Comparison of ENCODE assay signal across 15 cellular contexts in genomic region chr7:137981175-137981574, GRCh38. TPM values are rescaled to one million over a fixed set of nuclear protein-coding genes. Genes with fewer than 3 reads are reported as not detected.
DNase-seq lines count a peak whose midpoint lies in the region; ATAC-seq, FAIRE-seq and TF ChIP-seq lines count a peak whose summit lies in the region.
"Had no signal": no experiment of that assay in that cellular context is flagged by ENCODE, and none has a peak within 500 bp of the region (broad histone marks: within the 10 kb centered on the region; RNA-seq: fewer than 3 reads in every experiment).

No MANE protein-coding gene starts in this region.

- no peak overlapping the region for H3K4me2 ChIP-seq in GM23338

- DNase-seq in Caco-2 = no peak
- DNase-seq in colonic mucosa = no peak
- DNase-seq in sigmoid colon = no peak
- no peak for DNase-seq in GM19239 (ENCODE audit: insufficient read length, low spot score)
- DNase-seq in GM23338 (ENCODE audit: low spot score) = no peak
- DNase-seq in CD4-positive, alpha-beta memory T cell = no peak
- no peak for DNase-seq in NCI-H524 treated with DMSO at 0.1 percent for 48 hours (lab: John Stamatoyannopoulos, UW)
- DNase-seq: CD4-positive, alpha-beta T cell; foreskin keratinocyte; midbrain; NCI-H524; stimulated activated CD4-positive, alpha-beta T cell treated with anti-CD3 and anti-CD28 coated beads, Interleukin-4, amount 100 ng/mL, for 4 hours had no signal

- intact Hi-C loops in Caco-2 (cut with micrococcal nuclease; ENCODE audit: unreplicated experiment) = no loop called here
- intact Hi-C loops in colonic mucosa (cut with DNase I) = no loop called here
- intact Hi-C loops in sigmoid colon (cut with DNase I) = no loop called here
- intact Hi-C loops in CD4-positive, alpha-beta memory T cell (cut with micrococcal nuclease) = no loop called here

- no peaks in the 10 kb centered on the region for H3F3A ChIP-seq in GM23338 (replicated peaks; ENCODE audit: low read depth)

- H3K36me3 Mint-ChIP-seq in Caco-2 (ENCODE audit: insufficient read depth, unreplicated experiment) (peaks cover 42% of the 10 kb centered on the region), GM23338 (ENCODE audit: low read depth) (peaks cover 28% of the 10 kb centered on the region)
- peaks cover 35 to 62% of the 10 kb centered on the region in 2 donors for H3K36me3 Mint-ChIP-seq in CD4-positive, alpha-beta memory T cell

- no peak overlapping the region for H3K9ac ChIP-seq in colonic mucosa (ENCODE audit: low read depth in 2 of 2, low read length in 2 of 2)

- H3K27ac Mint-ChIP-seq in Caco-2 (ENCODE audit: unreplicated experiment) (peak overlapping the region; percentile 29), GM23338 (no peak overlapping the region)
- H3K27ac Mint-ChIP-seq in CD4-positive, alpha-beta memory T cell = peak overlapping the region in 3 of 7 donors; percentile 37 to 83 (median 77)
- H3K27ac Mint-ChIP-seq: CD4-positive, alpha-beta T cell had no signal

- H3K9me3 Mint-ChIP-seq in Caco-2 (ENCODE audit: unreplicated experiment) = no peaks in the 10 kb centered on the region
- peaks cover 4% of the 10 kb centered on the region; the same call in 2 of the 3 replicates for H3K9me3 Mint-ChIP-seq in GM23338
- H3K9me3 Mint-ChIP-seq in CD4-positive, alpha-beta memory T cell = peaks cover 3 to 20% (median 8%) of the 10 kb centered on the region in 8 donors

- H3K27ac ChIP-seq in colonic mucosa (peak overlapping the region; percentile 4), sigmoid colon (peak overlapping the region; percentile 53 to 99 (median 78)), GM23338 (ENCODE audit: low read depth) (no peak overlapping the region)
- H3K27ac ChIP-seq in CD4-positive, alpha-beta memory T cell (ENCODE audit: low read depth, low read length) = no peak overlapping the region
- H3K27ac ChIP-seq: foreskin keratinocyte had no signal

- no peaks in the 10 kb centered on the region for H3K9me2 ChIP-seq in GM23338 (ENCODE audit: insufficient read depth)

- no peak overlapping the region for H2AFZ ChIP-seq in GM23338

- H4K20me1 ChIP-seq in GM23338 (replicated peaks; ENCODE audit: insufficient read depth) = peaks cover 3% of the 10 kb centered on the region

- H3K4me1 ChIP-seq in Caco-2 = peaks cover 77% of the 10 kb centered on the region
- H3K4me1 ChIP-seq in colonic mucosa = peaks cover 16% of the 10 kb centered on the region
- peaks cover 0 to 96% (median 89%) of the 10 kb centered on the region in 4 donors for H3K4me1 ChIP-seq in sigmoid colon
- peaks cover 14% of the 10 kb centered on the region for H3K4me1 ChIP-seq in GM23338 (ENCODE audit: insufficient read depth)
- H3K4me1 ChIP-seq in CD4-positive, alpha-beta memory T cell (ENCODE audit: insufficient read depth, low read length) = no peaks in the 10 kb centered on the region

- peaks cover 65% of the 10 kb centered on the region for H3K4me1 Mint-ChIP-seq in Caco-2 (ENCODE audit: low read depth, unreplicated experiment)
- H3K4me1 Mint-ChIP-seq in GM23338 = peaks cover 25% of the 10 kb centered on the region
- peaks cover 6 to 48% (median 15%) of the 10 kb centered on the region in 4 donors for H3K4me1 Mint-ChIP-seq in CD4-positive, alpha-beta memory T cell

- BruUV-seq in Caco-2 (replicated peaks; lab: Mats Ljungman, UMichigan) = no TSS peak

- no peaks in the 10 kb centered on the region for H3K27me3 ChIP-seq in Caco-2 (replicated peaks; ENCODE audit: control insufficient read depth, insufficient read depth, low read length)
- H3K27me3 ChIP-seq in colonic mucosa = no peaks in the 10 kb centered on the region
- H3K27me3 ChIP-seq in sigmoid colon = no peaks in the 10 kb centered on the region
- no peaks in the 10 kb centered on the region for H3K27me3 ChIP-seq in GM23338 (ENCODE audit: insufficient read depth)
- H3K27me3 ChIP-seq in CD4-positive, alpha-beta memory T cell (ENCODE audit: insufficient read depth, low read length) = no peaks in the 10 kb centered on the region
- H3K27me3 ChIP-seq: foreskin keratinocyte had no signal

- no peak for TF ChIP-seq POLR2A in sigmoid colon (IDR thresholded peaks at IDR 0.05)

- TF ChIP-seq EP300 in sigmoid colon (IDR thresholded peaks at IDR 0.05) = no peak

- POLR2A ChIA-PET in Caco-2 (lab: Charles Lee) = interaction anchor here (0.7 kb wide), 1 partner anchor 14 kb away, joined by 4 read pairs; no protein-coding TSS in a partner anchor
- POLR2A ChIA-PET in CD4-positive, alpha-beta memory T cell (lab: Charles Lee; ENCODE audit: partially characterized antibody) = no interaction called here

- H3K36me3 ChIP-seq in Caco-2 (ENCODE audit: control insufficient read depth, insufficient read depth, low read length) (peaks cover 4% of the 10 kb centered on the region; the same call in 1 of the 2 replicates), colonic mucosa (no peaks in the 10 kb centered on the region), sigmoid colon (no peaks in the 10 kb centered on the region), GM23338 (ENCODE audit: insufficient read depth) (no peaks in the 10 kb centered on the region; the same call in 1 of the 2 replicates)
- H3K36me3 ChIP-seq in CD4-positive, alpha-beta memory T cell (ENCODE audit: insufficient read depth, low read length) = no peaks in the 10 kb centered on the region

- H3K4me3 ChIP-seq in Caco-2 (ENCODE audit: low read depth, low read length) = no peak overlapping the region
- no peak overlapping the region for H3K4me3 ChIP-seq in colonic mucosa
- H3K4me3 ChIP-seq in sigmoid colon = no peak overlapping the region
- H3K4me3 ChIP-seq in GM23338 = no peak overlapping the region
- H3K4me3 ChIP-seq in CD4-positive, alpha-beta memory T cell (ENCODE audit: low read length in 2 of 2) = no peak overlapping the region

- no peak for FAIRE-seq in GM19239 (lab: Jason Lieb, UNC)
- FAIRE-seq: bronchial epithelial cell, HepG2 had no signal

- H3K4me3 Mint-ChIP-seq in Caco-2 (ENCODE audit: unreplicated experiment) (no peak overlapping the region), GM23338 (no peak overlapping the region)
- no peak overlapping the region for H3K4me3 Mint-ChIP-seq in CD4-positive, alpha-beta memory T cell
- H3K4me3 Mint-ChIP-seq: CD4-positive, alpha-beta T cell had no signal

- TF ChIP-seq CTCF in Caco-2 (IDR thresholded peaks at IDR 0.05; ENCODE audit: insufficient read depth in 1 of 2, low read depth in 1 of 2, low read length in 1 of 2, severe bottlenecking in 1 of 2, unreplicated experiment in 1 of 2) (no peak), colonic mucosa (IDR thresholded peaks at IDR 0.05) (no peak), sigmoid colon (IDR thresholded peaks at IDR 0.05) (no peak), GM23338 (conservative IDR thresholded peaks at IDR 0.05; ENCODE audit: low read depth in 2 of 2) (no peak)

- ATAC-seq in HG02642 (IDR thresholded peaks at IDR 0.05; ENCODE audit: poor library complexity, unreplicated experiment) (peak; percentile 2), GM23338 (no peak)
- ATAC-seq: foreskin keratinocyte, HepG2 had no signal

- H3K79me2 ChIP-seq in GM23338 (replicated peaks; ENCODE audit: insufficient read depth) = peaks cover 99% of the 10 kb centered on the region

- H3K27me3 Mint-ChIP-seq in Caco-2 (ENCODE audit: insufficient read depth, unreplicated experiment) = no peaks in the 10 kb centered on the region
- H3K27me3 Mint-ChIP-seq in GM23338 (ENCODE audit: insufficient read depth, low read depth, poor library complexity) = peaks cover 6% of the 10 kb centered on the region
- H3K27me3 Mint-ChIP-seq in CD4-positive, alpha-beta memory T cell = no peaks in the 10 kb centered on the region
- H3K27me3 Mint-ChIP-seq: CD4-positive, alpha-beta T cell had no signal

- H3K9me3 ChIP-seq in Caco-2 (no peaks in the 10 kb centered on the region), colonic mucosa (no peaks in the 10 kb centered on the region), sigmoid colon (no peaks in the 10 kb centered on the region)
- H3K9me3 ChIP-seq in CD4-positive, alpha-beta memory T cell (ENCODE audit: control insufficient read depth in 1 of 2, low read length in 2 of 2) = peaks cover 0 to 4% of the 10 kb centered on the region in 2 donors

- CTCF ChIA-PET in Caco-2 (lab: Charles Lee) = interaction anchor here (0.6 kb wide), 1 partner anchor 44 kb away, joined by 3 read pairs; no protein-coding TSS in a partner anchor
- CTCF ChIA-PET in CD4-positive, alpha-beta memory T cell (lab: Charles Lee; ENCODE audit: partially characterized antibody) = interaction anchor here (0.8 to 4.7 kb wide), 3 partner anchors 22 to 79 kb away, joined by 3 to 13 read pairs (median 4); no protein-coding TSS in a partner anchor

TF ChIP-seq in GM23338, 12 proteins besides CTCF, POLR2A, EP300 and RAD21 (continues in another document):
- TF ChIP-seq REST (IDR thresholded peaks at IDR 0.05; ENCODE audit: unreplicated experiment) (no peak), ZNF114 (CRISPR knock-in tag; IDR thresholded peaks at IDR 0.05) (no peak)

RNA-seq across cellular contexts. Expression of gene CREB3L2, which starts 20.7 kb away (rescaled TPM):
- 106 and 123 TPM in 2 replicates for total RNA-seq in Caco-2 (2022)
- total RNA-seq in colonic mucosa = 10 to 100 TPM; 45.8 to 46.0 TPM
- total RNA-seq in sigmoid colon = 10 to 100 TPM; 26.0 to 41.3 (median 30.2) TPM
- polyA plus RNA-seq in sigmoid colon = 10 to 100 TPM in 1 of 3 donors, 1 to 10 TPM in 2; 3.0 to 15.6 (median 4.4) TPM
- total RNA-seq in GM23338 (2014; rRNA removed; shearing (Covaris generic)) = 27.1 and 29.3 TPM in 2 replicates
- polyA plus RNA-seq in GM23338 (2016; fragmentation: Nextera tagmentation; extraction: Ambion mirVana) = 12.2 and 14.5 TPM in 2 replicates
- 10 to 100 TPM; 39.3 to 41.3 TPM for total RNA-seq in CD4-positive, alpha-beta memory T cell
- polyA plus RNA-seq in CD4-positive, alpha-beta memory T cell = 10 to 100 TPM in 1 of 2 donors, 1 to 10 TPM in 1; 6.8 to 17.4 TPM

Comparison
In these comparisons a context has a peak if more than half of its experiments do, and no peak if none do; other contexts are left out.
1. H3K27ac ChIP-seq: peak in colonic mucosa (single experiment) and sigmoid colon (4 of 4); none in GM23338 (single experiment) and CD4-positive, alpha-beta memory T cell (single experiment).